ENCODE assay signal across 1 cellular context in genomic region chr19:47529018-47529742, GRCh38.
TF ChIP-seq lines count a peak whose summit lies in the region.

No MANE protein-coding gene starts in this region.

TF ChIP-seq in K562, 482 proteins besides CTCF, POLR2A, EP300 and RAD21:
- TF ChIP-seq ZNF253 (CRISPR knock-in tag; conservative IDR thresholded peaks at IDR 0.05) (no peak), KDM1A (IDR thresholded peaks at IDR 0.05) (0 out of 4 replicates have a peak, but pooled peaks of 1 of the 2 experiments have one; percentile 31), PCBP1 (IDR thresholded peaks at IDR 0.05; ENCODE audit: low read depth, low read length, poor library complexity, severe bottlenecking) (no peak), BCOR (IDR thresholded peaks at IDR 0.05) (peak; percentile 58; the same call in 1 of the 2 replicates), ZNF449 (CRISPR knock-in tag; IDR thresholded peaks at IDR 0.05) (no peak), RBM25 (IDR thresholded peaks at IDR 0.05; ENCODE audit: low read depth, low read length, severe bottlenecking) (peak; percentile 70), TARDBP (IDR thresholded peaks at IDR 0.05) (no peak), XRCC3 (IDR thresholded peaks at IDR 0.05) (no peak), RNF2 (IDR thresholded peaks at IDR 0.05) (no peak), KLF1 (tag; IDR thresholded peaks at IDR 0.05) (no peak), SMAD3 (CRISPR knock-in tag; conservative IDR thresholded peaks at IDR 0.05) (no peak)
